Comparison of ENCODE assay signal across 8 cellular contexts in the genomic region with DNA sequence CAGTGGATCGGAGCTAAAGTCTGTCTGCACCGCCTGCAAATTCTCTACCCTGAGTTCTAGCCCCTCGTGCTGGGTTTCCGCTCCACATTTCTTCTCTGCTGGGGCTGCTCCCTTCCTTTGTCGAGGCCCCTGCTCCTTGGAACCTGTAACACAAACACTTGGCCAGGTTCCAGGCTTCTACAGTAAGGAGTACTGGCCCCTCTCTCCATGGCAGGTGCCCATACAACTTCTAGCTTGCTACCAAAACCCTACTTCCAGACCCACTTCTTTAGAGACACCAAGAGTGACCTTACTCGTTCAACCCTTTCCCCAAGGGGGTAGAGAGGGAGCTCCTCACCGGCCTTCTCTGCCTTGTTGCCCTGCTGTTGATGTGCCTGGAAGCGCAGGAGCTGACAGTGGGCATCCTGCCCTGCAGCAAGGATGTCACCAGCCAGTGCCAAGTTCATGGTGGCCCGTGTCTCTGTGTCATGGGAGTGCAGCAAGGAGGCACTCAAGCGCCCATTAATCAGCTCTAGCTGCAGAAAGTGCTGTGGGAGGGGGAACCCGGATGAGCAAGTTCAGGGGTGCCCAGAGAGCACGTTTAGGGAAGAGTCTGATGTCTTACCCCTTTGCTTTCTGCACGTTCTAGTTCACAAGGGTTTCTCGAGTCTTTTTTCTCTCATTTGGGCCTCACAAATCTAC. TPM values are rescaled to one million over a fixed set of nuclear protein-coding genes. Genes with fewer than 3 reads are reported as not detected.
DNase-seq lines count a peak whose midpoint lies in the region; ATAC-seq, FAIRE-seq and TF ChIP-seq lines count a peak whose summit lies in the region.

No MANE protein-coding gene starts in this region.

- TF ChIP-seq CTCF in kidney (IDR thresholded peaks at IDR 0.05; ENCODE audit: borderline replicate concordance, extremely low read depth, insufficient read depth) = no peak

- no peak overlapping the region for H3K27ac ChIP-seq in kidney (ENCODE audit: low read depth in 2 of 2, low read length in 2 of 2)

- H3K9me3 Mint-ChIP-seq in activated naive CD8-positive, alpha-beta T cell treated with anti-CD3 and anti-CD28 coated beads for 36 hours = no peaks in the 10 kb centered on the region
- H3K9me3 Mint-ChIP-seq in stimulated activated naive B cell treated with anti-CD40 and anti-IgM and Interleukin-4, amounts not matched to agents 10 μg/mL and 1 μg/mL and 100 μg/mL, for 72 hours = no peaks in the 10 kb centered on the region

- H3K9me3 ChIP-seq in kidney (ENCODE audit: control insufficient read depth in 1 of 2, low read length in 2 of 2) = no peaks in the 10 kb centered on the region

- no peaks in the 10 kb centered on the region for H3K27me3 Mint-ChIP-seq in activated naive CD8-positive, alpha-beta T cell treated with anti-CD3 and anti-CD28 coated beads for 36 hours
- H3K27me3 Mint-ChIP-seq in stimulated activated naive B cell treated with anti-CD40 and anti-IgM and Interleukin-4, amounts not matched to agents 10 μg/mL and 1 μg/mL and 100 μg/mL, for 72 hours = no peaks in the 10 kb centered on the region

- peaks cover 17% of the 10 kb centered on the region for H3K4me1 Mint-ChIP-seq in activated naive CD8-positive, alpha-beta T cell treated with anti-CD3 and anti-CD28 coated beads for 36 hours
- H3K4me1 Mint-ChIP-seq in stimulated activated naive B cell treated with anti-CD40 and anti-IgM and Interleukin-4, amounts not matched to agents 10 μg/mL and 1 μg/mL and 100 μg/mL, for 72 hours = peaks cover 22 to 43% of the 10 kb centered on the region in 2 donors

- H3K4me3 ChIP-seq in kidney (ENCODE audit: low read length in 2 of 2) = peak overlapping the region; percentile 85 to 90

- ATAC-seq in stimulated activated naive B cell treated with anti-CD40 and anti-IgM and Interleukin-4, amounts not matched to agents 10 μg/mL and 1 μg/mL and 100 μg/mL, for 72 hours (replicated peaks) = peak in 1 of 2 donors; percentile 13
- no peak for ATAC-seq in HG02970 (IDR thresholded peaks at IDR 0.05; ENCODE audit: low FRiP score, unreplicated experiment)

- H3K36me3 ChIP-seq in kidney (ENCODE audit: control insufficient read depth in 1 of 2, insufficient read depth in 2 of 2, low read length in 2 of 2) = peaks cover 6 to 13% of the 10 kb centered on the region in 2 donors

- peaks cover 7 to 11% of the 10 kb centered on the region in 2 donors for H3K4me1 ChIP-seq in kidney (ENCODE audit: control insufficient read depth in 1 of 2, insufficient read depth in 1 of 2, low read depth in 1 of 2, low read length in 2 of 2)

- FAIRE-seq in kidney (lab: Jason Lieb, UNC) = no peak

- peak overlapping the region; percentile 96 for H3K4me3 Mint-ChIP-seq in activated naive CD8-positive, alpha-beta T cell treated with anti-CD3 and anti-CD28 coated beads for 36 hours
- peak overlapping the region; percentile 89 to 95 for H3K4me3 Mint-ChIP-seq in stimulated activated naive B cell treated with anti-CD40 and anti-IgM and Interleukin-4, amounts not matched to agents 10 μg/mL and 1 μg/mL and 100 μg/mL, for 72 hours

- peak overlapping the region; percentile 68 for H3K27ac Mint-ChIP-seq in activated naive CD8-positive, alpha-beta T cell treated with anti-CD3 and anti-CD28 coated beads for 36 hours
- H3K27ac Mint-ChIP-seq in stimulated activated naive B cell treated with anti-CD40 and anti-IgM and Interleukin-4, amounts not matched to agents 10 μg/mL and 1 μg/mL and 100 μg/mL, for 72 hours = peak overlapping the region; percentile 73

- H3K36me3 Mint-ChIP-seq in activated naive CD8-positive, alpha-beta T cell treated with anti-CD3 and anti-CD28 coated beads for 36 hours = peaks cover 19% of the 10 kb centered on the region
- peaks cover 24 to 36% of the 10 kb centered on the region in 2 donors for H3K36me3 Mint-ChIP-seq in stimulated activated naive B cell treated with anti-CD40 and anti-IgM and Interleukin-4, amounts not matched to agents 10 μg/mL and 1 μg/mL and 100 μg/mL, for 72 hours

- peak overlapping the region; percentile 74 to 75 for H3K9ac ChIP-seq in kidney (ENCODE audit: low read length in 2 of 2)

- intact Hi-C loops in kidney (cut with DNase I) = no loop called here

- DNase-seq in activated naive CD4-positive, alpha-beta T cell treated with Interleukin-2 at 50 U/mL for 16 hours = peak; percentile 36
- DNase-seq in activated naive CD4-positive, alpha-beta T cell (lab: John Stamatoyannopoulos, UW) = no peak
- peak; percentile 15 for DNase-seq in activated naive CD8-positive, alpha-beta T cell treated with anti-CD3 and anti-CD28 coated beads for 36 hours
- DNase-seq in kidney (peak; percentile 53), NCI-H146 (lab: John Stamatoyannopoulos, UW) (no peak), KG1 (lab: John Stamatoyannopoulos, UW) (no peak)
- no peak for DNase-seq in stimulated activated naive B cell treated with anti-CD40 and anti-IgM and Interleukin-4, amounts not matched to agents 10 μg/mL and 1 μg/mL and 100 μg/mL, for 72 hours

RNA-seq across cellular contexts. Expression of a gene that starts 1.1 kb away (rescaled TPM):
- 10 to 100 TPM; 62.1 to 63.3 TPM for total RNA-seq in activated naive CD8-positive, alpha-beta T cell treated with anti-CD3 and anti-CD28 coated beads for 36 hours
- total RNA-seq in kidney = 46.1 TPM
- polyA plus RNA-seq in kidney (ENCODE audit: insufficient read depth, low read depth, low replicate concordance) = 66.7 TPM

RNA-seq across cellular contexts. Expression of a gene that starts 5.9 kb away (rescaled TPM):
- total RNA-seq in activated naive CD8-positive, alpha-beta T cell treated with anti-CD3 and anti-CD28 coated beads for 36 hours = not detected
- not detected for total RNA-seq in kidney
- polyA plus RNA-seq in kidney (ENCODE audit: insufficient read depth, low read depth, low replicate concordance) = not detected

RNA-seq across cellular contexts. Expression of a gene that starts 9.7 kb away (rescaled TPM):
- under 1 TPM; 0.44 to 0.54 TPM for total RNA-seq in activated naive CD8-positive, alpha-beta T cell treated with anti-CD3 and anti-CD28 coated beads for 36 hours
- 0.69 TPM for total RNA-seq in kidney
- 2.9 TPM for polyA plus RNA-seq in kidney (ENCODE audit: insufficient read depth, low read depth, low replicate concordance)

RNA-seq across cellular contexts. Expression of a gene that starts 14.4 kb away (rescaled TPM):
- 1 to 10 TPM; 8.8 to 9.8 TPM for total RNA-seq in activated naive CD8-positive, alpha-beta T cell treated with anti-CD3 and anti-CD28 coated beads for 36 hours
- 3.7 TPM for total RNA-seq in kidney
- polyA plus RNA-seq in kidney (ENCODE audit: insufficient read depth, low read depth, low replicate concordance) = 3.8 TPM

RNA-seq across cellular contexts. Expression of a gene that starts 15.5 kb away (rescaled TPM):
- total RNA-seq in activated naive CD8-positive, alpha-beta T cell treated with anti-CD3 and anti-CD28 coated beads for 36 hours = not detected
- total RNA-seq in kidney = 0.38 TPM
- polyA plus RNA-seq in kidney (ENCODE audit: insufficient read depth, low read depth, low replicate concordance) = not detected

Comparison
In these comparisons a context has a peak if more than half of its experiments do, and no peak if none do; other contexts are left out.
1. DNase-seq: peak in activated naive CD4-positive, alpha-beta T cell treated with Interleukin-2 at 50 U/mL for 16 hours (single experiment), activated naive CD8-positive, alpha-beta T cell treated with anti-CD3 and anti-CD28 coated beads for 36 hours (single experiment) and kidney (single experiment); none in activated naive CD4-positive, alpha-beta T cell (0 of 4), stimulated activated naive B cell treated with anti-CD40 and anti-IgM and Interleukin-4, amounts not matched to agents 10 μg/mL and 1 μg/mL and 100 μg/mL, for 72 hours (single experiment), NCI-H146 (single experiment) and KG1 (single experiment).